19 cellular contexts compared by ENCODE assay signal in genomic region chr15:52782514-52782913, GRCh38. TPM values are rescaled to one million over a fixed set of nuclear protein-coding genes. Genes with fewer than 3 reads are reported as not detected.
DNase-seq lines count a peak whose midpoint lies in the region; ATAC-seq and TF ChIP-seq lines count a peak whose summit lies in the region.
"Had no signal": no experiment of that assay in that cellular context is flagged by ENCODE, and none has a peak within 500 bp of the region (broad histone marks: within the 10 kb centered on the region; RNA-seq: fewer than 3 reads in every experiment).

No MANE protein-coding gene starts in this region.

- H3K4me2 ChIP-seq in neural cell (ENCODE audit: low read length), result no peak overlapping the region

- peaks cover 10 to 16% (median 14%) of the 10 kb centered on the region in 3 donors for H3K4me1 Mint-ChIP-seq in IgD-negative memory B cell
- peaks cover 47% of the 10 kb centered on the region for H3K4me1 Mint-ChIP-seq in progenitor cell of endocrine pancreas (ENCODE audit: low read depth)

- no peaks in the 10 kb centered on the region for H4K20me1 ChIP-seq in neural cell (ENCODE audit: insufficient read depth)

- H3F3A ChIP-seq in neural cell (ENCODE audit: insufficient read depth, low read length, poor library complexity, severe bottlenecking), result no peaks in the 10 kb centered on the region

- DNase-seq in body of pancreas, result no peak
- DNase-seq in progenitor cell of endocrine pancreas (ENCODE audit: low spot score, unreplicated experiment), result no peak
- DNase-seq in DMS114 treated with DMSO at 0.1 percent for 48 hours (lab: John Stamatoyannopoulos, UW; ENCODE audit: unreplicated experiment), result no peak
- no peak for DNase-seq in iPS-NIHi11 (ENCODE audit: low spot score)
- DNase-seq: Caco-2; CD4-positive, alpha-beta memory T cell; DMS79; EL; GDM1; H7; HCEC 1CT had no signal

- H3K9me2 ChIP-seq in neural cell (ENCODE audit: insufficient read depth, low read length), result no peaks in the 10 kb centered on the region

- TF ChIP-seq EP300 in neural cell (conservative IDR thresholded peaks at IDR 0.05; ENCODE audit: poor library complexity, severe bottlenecking), result no peak

- no peaks in the 10 kb centered on the region for H3K9me3 ChIP-seq in body of pancreas
- H3K9me3 ChIP-seq in neural cell (ENCODE audit: low read length), result peaks cover 6% of the 10 kb centered on the region
- H3K9me3 ChIP-seq: Caco-2 had no signal

- H3K27me3 Mint-ChIP-seq in IgD-negative memory B cell (peaks cover 55% of the 10 kb centered on the region), progenitor cell of endocrine pancreas (no peaks in the 10 kb centered on the region)

- TF ChIP-seq POLR2A in body of pancreas (IDR thresholded peaks at IDR 0.05), result no peak

- H3K79me2 ChIP-seq in neural cell (replicated peaks; ENCODE audit: insufficient read depth, low read length), result no peaks in the 10 kb centered on the region

- H3K27ac ChIP-seq in body of pancreas, result peak overlapping the region; percentile 2 to 96 (median 92)
- peak overlapping the region; percentile 7 for H3K27ac ChIP-seq in neural cell (ENCODE audit: low read length)

- no peak overlapping the region for H3K9ac ChIP-seq in neural cell (ENCODE audit: low read length)

- H3K27ac Mint-ChIP-seq in IgD-negative memory B cell, result peak overlapping the region in 2 of 3 donors; percentile 65 to 92
- peak overlapping the region; percentile 97 for H3K27ac Mint-ChIP-seq in progenitor cell of endocrine pancreas

- H3K4me3 ChIP-seq in body of pancreas (no peak overlapping the region), neural cell (ENCODE audit: low read length) (peak overlapping the region; percentile 77)
- H3K4me3 ChIP-seq: GM12878 had no signal

- no peak for TF ChIP-seq RAD21 in neural cell (conservative IDR thresholded peaks at IDR 0.05)

- ATAC-seq in body of pancreas, result no peak
- no peak for ATAC-seq in HG02588 (IDR thresholded peaks at IDR 0.05; ENCODE audit: unreplicated experiment)
- no peak for ATAC-seq in GM19395 (IDR thresholded peaks at IDR 0.05; ENCODE audit: unreplicated experiment)
- ATAC-seq: GM12878 had no signal

- no peak overlapping the region for H2AFZ ChIP-seq in neural cell (ENCODE audit: low read depth, low read length)

- H3K36me3 ChIP-seq in body of pancreas (replicated peaks in 1 of 2; ENCODE audit: insufficient read depth in 1 of 2, low read depth in 2 of 2), result no peaks in the 10 kb centered on the region
- no peaks in the 10 kb centered on the region for H3K36me3 ChIP-seq in neural cell (ENCODE audit: insufficient read depth, low read length)

- H3K27me3 ChIP-seq in body of pancreas, result no peaks in the 10 kb centered on the region
- H3K27me3 ChIP-seq in neural cell (ENCODE audit: insufficient read depth, low read depth, low read length), result peaks cover 65% of the 10 kb centered on the region

- 21 to 30% methylated on average over 1 of the region's 1 CpG for WGBS in body of pancreas, 2 donors

- peaks cover 0 to 5% (median 0%) of the 10 kb centered on the region in 3 donors for H3K9me3 Mint-ChIP-seq in IgD-negative memory B cell
- no peaks in the 10 kb centered on the region for H3K9me3 Mint-ChIP-seq in progenitor cell of endocrine pancreas (ENCODE audit: low read depth)

- TF ChIP-seq CTCF in body of pancreas (IDR thresholded peaks at IDR 0.05) (no peak), neural cell (IDR thresholded peaks at IDR 0.05; ENCODE audit: poor library complexity, severe bottlenecking) (no peak), progenitor cell of endocrine pancreas (IDR thresholded peaks at IDR 0.05; ENCODE audit: unreplicated experiment) (no peak)

- H3K4me3 Mint-ChIP-seq in IgD-negative memory B cell, result no peak overlapping the region
- peak overlapping the region; percentile 96 for H3K4me3 Mint-ChIP-seq in progenitor cell of endocrine pancreas (ENCODE audit: low read depth)

- intact Hi-C loops in body of pancreas (cut with DNase I), result loop anchor here (5.0 kb wide), 1 partner anchor 415 kb away; no protein-coding TSS in a partner anchor

- peaks cover 67% of the 10 kb centered on the region for H3K4me1 ChIP-seq in body of pancreas
- H3K4me1 ChIP-seq: Caco-2 had no signal

- H3K36me3 Mint-ChIP-seq in IgD-negative memory B cell (no peaks in the 10 kb centered on the region), progenitor cell of endocrine pancreas (ENCODE audit: insufficient read depth) (peaks cover 63% of the 10 kb centered on the region)
- H3K36me3 Mint-ChIP-seq: CD4-positive, alpha-beta memory T cell had no signal

TF ChIP-seq in neural cell, 6 proteins besides CTCF, POLR2A, EP300 and RAD21:
- TF ChIP-seq TAF1 (IDR thresholded peaks at IDR 0.05; ENCODE audit: low read depth) (no peak), EZH2 (IDR thresholded peaks at IDR 0.05; ENCODE audit: borderline replicate concordance, insufficient read depth, low read length, poor library complexity, severe bottlenecking) (no peak), SMC3 (conservative IDR thresholded peaks at IDR 0.05; ENCODE audit: poor library complexity) (no peak), POLR2AphosphoS5 (IDR thresholded peaks at IDR 0.05) (no peak), MXI1 (conservative IDR thresholded peaks at IDR 0.05; ENCODE audit: poor library complexity, severe bottlenecking) (no peak), REST (IDR thresholded peaks at IDR 0.05; ENCODE audit: borderline replicate concordance) (no peak)

RNA-seq across cellular contexts. Expression of gene ONECUT1, which starts 7.6 kb away (rescaled TPM):
- polyA plus RNA-seq in IgD-negative memory B cell (not detected), neural cell (1.2 and 3.4 TPM in 2 replicates)
- total RNA-seq in body of pancreas (100 to 1,000 TPM in 1 of 2 donors, 10 to 100 TPM in 1; 68.0 to 126 TPM), progenitor cell of endocrine pancreas (304 and 341 TPM in 2 replicates)
- 6.8 and 25.6 TPM in 2 replicates for polyA minus RNA-seq in neural cell
- total RNA-seq: A172; A673; CD4-positive, alpha-beta memory T cell had no signal
- polyA plus RNA-seq: BJ; CD4-positive, alpha-beta memory T cell; GM12878 had no signal
